1 cellular context compared by ENCODE assay signal in the genomic region with DNA sequence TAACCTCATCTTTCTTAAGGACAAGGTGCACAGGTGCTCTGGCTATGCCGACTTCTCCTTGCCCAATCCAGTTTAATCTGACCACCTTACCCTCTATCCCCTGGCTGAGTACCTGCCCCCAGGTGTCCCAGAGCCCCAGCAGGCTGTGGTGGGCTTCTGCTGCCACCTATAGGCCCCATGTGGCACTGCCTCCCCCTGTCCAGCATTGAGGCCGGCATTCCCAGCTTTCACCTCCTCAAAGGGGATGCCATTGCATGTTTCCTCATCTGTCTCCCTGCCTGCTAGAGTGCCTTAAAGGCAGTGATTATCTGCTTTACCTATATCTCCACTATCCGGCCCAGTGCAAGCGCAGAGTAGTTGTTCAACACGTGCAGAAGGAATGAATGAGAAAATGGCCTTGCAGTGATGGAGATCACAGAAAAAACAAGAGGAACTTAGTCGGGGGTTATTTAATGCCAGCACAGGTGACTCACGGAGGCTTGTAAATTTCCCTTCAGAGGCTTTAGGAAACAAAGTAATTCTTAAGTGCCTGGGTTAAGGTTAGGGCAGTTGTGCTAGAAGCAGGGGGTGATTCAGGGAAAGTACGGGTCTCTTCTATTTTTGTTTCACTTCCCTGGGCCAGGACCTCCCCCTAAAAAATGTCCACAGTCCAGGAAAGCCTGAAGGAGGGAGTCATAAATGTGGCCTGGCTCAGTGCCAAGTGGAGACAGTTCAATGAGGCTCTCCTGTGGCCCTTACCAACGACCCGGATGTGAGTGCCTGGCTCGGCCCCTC.
TF ChIP-seq lines count a peak whose summit lies in the region.

No MANE protein-coding gene starts in this region.

TF ChIP-seq in H1, 55 proteins besides CTCF, POLR2A, EP300 and RAD21 (continued from another document):
- TF ChIP-seq SIX5 (IDR thresholded peaks at IDR 0.05; ENCODE audit: low read depth, low read length), result no peak
- peak; percentile 50; the same call in 1 of the 2 replicates for TF ChIP-seq MAX (IDR thresholded peaks at IDR 0.05)
- no peak for TF ChIP-seq ATF3 (IDR thresholded peaks at IDR 0.05; ENCODE audit: insufficient read depth, low read depth, low read length)
